Comparison of ENCODE assay signal across 18 cellular contexts in genomic region chr15:77168616-77169015, GRCh38.
DNase-seq lines count a peak whose midpoint lies in the region; ATAC-seq and TF ChIP-seq lines count a peak whose summit lies in the region.
"Had no signal": no experiment of that assay in that cellular context is flagged by ENCODE, and none has a peak within 500 bp of the region (broad histone marks: within the 10 kb centered on the region; RNA-seq: fewer than 3 reads in every experiment).

No MANE protein-coding gene starts in this region.

- H3K27ac ChIP-seq in sigmoid colon = no peak overlapping the region
- H3K27ac ChIP-seq: BLaER1 treated with 17β-estradiol and CSF1 and Interleukin-3, amounts not matched to agents 10 nM and 100 nM; KMS-11 had no signal

- H3K27me3 Mint-ChIP-seq in chondrocyte (ENCODE audit: low read depth) = no peaks in the 10 kb centered on the region
- no peaks in the 10 kb centered on the region for H3K27me3 Mint-ChIP-seq in mesothelial cell of epicardium (ENCODE audit: low read depth)
- no peaks in the 10 kb centered on the region for H3K27me3 Mint-ChIP-seq in T-helper 17 cell
- H3K27me3 Mint-ChIP-seq in Calu3 (ENCODE audit: unreplicated experiment) = no peaks in the 10 kb centered on the region
- H3K27me3 Mint-ChIP-seq: CD4-positive, alpha-beta memory T cell had no signal

- H3K27ac Mint-ChIP-seq in chondrocyte (ENCODE audit: unreplicated experiment) = peak overlapping the region; percentile 43
- peak overlapping the region; percentile 49 for H3K27ac Mint-ChIP-seq in mesothelial cell of epicardium
- no peak overlapping the region for H3K27ac Mint-ChIP-seq in T-helper 17 cell
- H3K27ac Mint-ChIP-seq in Calu3 (ENCODE audit: unreplicated experiment) = no peak overlapping the region
- H3K27ac Mint-ChIP-seq: CD4-positive, alpha-beta memory T cell had no signal

- H3K9me3 Mint-ChIP-seq in chondrocyte (ENCODE audit: low read depth) = peaks cover 9% of the 10 kb centered on the region
- H3K9me3 Mint-ChIP-seq in mesothelial cell of epicardium = peaks cover 4% of the 10 kb centered on the region
- H3K9me3 Mint-ChIP-seq in Calu3 (ENCODE audit: low read depth, unreplicated experiment) = no peaks in the 10 kb centered on the region
- H3K9me3 Mint-ChIP-seq: CD4-positive, alpha-beta memory T cell had no signal

- peaks cover 0 to 14% (median 5%) of the 10 kb centered on the region in 4 donors for H3K4me1 ChIP-seq in sigmoid colon

- CTCF ChIA-PET in Calu3 (lab: Charles Lee) = no interaction called here

- no peaks in the 10 kb centered on the region for H3K27me3 ChIP-seq in sigmoid colon
- H3K27me3 ChIP-seq: BLaER1 treated with 17β-estradiol and CSF1 and Interleukin-3, amounts not matched to agents 10 nM and 100 nM had no signal

- H3K36me3 ChIP-seq in sigmoid colon = no peaks in the 10 kb centered on the region

- no peak for TF ChIP-seq POLR2A in sigmoid colon (IDR thresholded peaks at IDR 0.05)

- WGBS in sigmoid colon, 2 donors = 90 to 93% methylated on average over 3 of the region's 3 CpGs

- TF ChIP-seq CTCF in AG10803 (conservative IDR thresholded peaks at IDR 0.05; ENCODE audit: low read length) (no peak), chondrocyte (IDR thresholded peaks at IDR 0.05) (no peak), mesothelial cell of epicardium (IDR thresholded peaks at IDR 0.05; ENCODE audit: unreplicated experiment) (no peak), sigmoid colon (IDR thresholded peaks at IDR 0.05) (no peak), Calu3 (IDR thresholded peaks at IDR 0.05; ENCODE audit: unreplicated experiment) (no peak)

- H3K36me3 Mint-ChIP-seq in chondrocyte (ENCODE audit: low read depth) = peaks cover 8% of the 10 kb centered on the region
- peaks cover 4% of the 10 kb centered on the region for H3K36me3 Mint-ChIP-seq in mesothelial cell of epicardium
- H3K36me3 Mint-ChIP-seq in T-helper 17 cell (ENCODE audit: low read depth) = peaks cover 4% of the 10 kb centered on the region
- no peaks in the 10 kb centered on the region for H3K36me3 Mint-ChIP-seq in Calu3 (ENCODE audit: insufficient read depth, unreplicated experiment)

- intact Hi-C loops in sigmoid colon (cut with DNase I) (no loop called here), Calu3 (cut with micrococcal nuclease; ENCODE audit: unreplicated experiment) (no loop called here)

- H3K9me3 ChIP-seq in T-helper 17 cell (ENCODE audit: control insufficient read depth, low read length, poor library complexity, severe bottlenecking) (no peaks in the 10 kb centered on the region), sigmoid colon (no peaks in the 10 kb centered on the region)
- H3K9me3 ChIP-seq: BLaER1 treated with 17β-estradiol and CSF1 and Interleukin-3, amounts not matched to agents 10 nM and 100 nM; Caco-2 had no signal

- peaks cover 62% of the 10 kb centered on the region for H3K4me1 Mint-ChIP-seq in chondrocyte (ENCODE audit: low read depth)
- H3K4me1 Mint-ChIP-seq in mesothelial cell of epicardium = peaks cover 43% of the 10 kb centered on the region
- peaks cover 10% of the 10 kb centered on the region for H3K4me1 Mint-ChIP-seq in T-helper 17 cell
- H3K4me1 Mint-ChIP-seq in Calu3 (ENCODE audit: low read depth, unreplicated experiment) = peaks cover 24% of the 10 kb centered on the region

- ATAC-seq in T-helper 17 cell = no peak
- ATAC-seq: HCT116, PC-3 had no signal

- BruUV-seq in Calu3 (replicated peaks; lab: Mats Ljungman, UMichigan) = no TSS peak

- H3K4me3 ChIP-seq in AG10803 (ENCODE audit: low read length) (no peak overlapping the region), sigmoid colon (no peak overlapping the region)
- H3K4me3 ChIP-seq: BLaER1 treated with 17β-estradiol and CSF1 and Interleukin-3, amounts not matched to agents 10 nM and 100 nM had no signal

- H3K4me3 Mint-ChIP-seq in chondrocyte (ENCODE audit: unreplicated experiment) = no peak overlapping the region
- no peak overlapping the region for H3K4me3 Mint-ChIP-seq in mesothelial cell of epicardium
- no peak overlapping the region for H3K4me3 Mint-ChIP-seq in T-helper 17 cell
- no peak overlapping the region for H3K4me3 Mint-ChIP-seq in Calu3 (ENCODE audit: low read depth, unreplicated experiment)
- H3K4me3 Mint-ChIP-seq: CD4-positive, alpha-beta memory T cell had no signal

- DNase-seq in AG10803 (ENCODE audit: low read depth) (peak; percentile 74), NCI-H226 (peak; percentile 36), chondrocyte (ENCODE audit: low spot score) (no peak), mesothelial cell of epicardium (ENCODE audit: low spot score in 2 of 2, unreplicated experiment in 2 of 2) (no peak), T-helper 17 cell (no peak), sigmoid colon (no peak), Calu3 (no peak)
- DNase-seq: Caco-2; CD4-positive, alpha-beta memory T cell; DND-41; NCI-H1105; NCI-H146; NCI-H2029 treated with DMSO at 0.1 percent for 48 hours; PC-3; SHP77 had no signal

- TF ChIP-seq EP300 in sigmoid colon (IDR thresholded peaks at IDR 0.05) = no peak

Comparison
In these comparisons a context has a peak if more than half of its experiments do, and no peak if none do; other contexts are left out.
1. DNase-seq: peak in AG10803 (single experiment) and NCI-H226 (single experiment); none in chondrocyte (single experiment), mesothelial cell of epicardium (0 of 2), T-helper 17 cell (0 of 3), sigmoid colon (single experiment) and Calu3 (single experiment).
2. H3K27ac Mint-ChIP-seq: peak in chondrocyte (single experiment) and mesothelial cell of epicardium (single experiment); none in T-helper 17 cell (single experiment) and Calu3 (single experiment).